In the genomic region with DNA sequence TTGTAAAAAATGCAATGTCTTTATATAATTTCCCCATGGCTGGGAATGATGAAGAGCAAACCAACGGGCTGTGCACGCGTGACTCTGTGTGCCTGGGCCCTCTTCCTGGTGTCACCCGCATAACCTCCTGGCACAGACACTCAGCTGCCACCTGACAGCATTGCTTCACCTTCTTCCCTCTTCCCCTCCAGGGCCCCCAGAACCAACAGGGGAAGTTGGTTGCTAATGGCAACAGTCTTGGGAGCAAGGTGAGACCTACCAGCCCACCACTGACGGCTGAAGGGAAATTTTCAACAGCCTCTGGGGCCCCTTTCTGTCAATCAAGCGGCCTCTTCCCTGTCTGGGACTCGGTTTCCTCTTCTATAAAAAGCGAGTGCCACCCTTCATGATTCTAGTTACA, we compare ENCODE assay signal across 13 cellular contexts. TPM values are rescaled to one million over a fixed set of nuclear protein-coding genes. Genes with fewer than 3 reads are reported as not detected.
A peak's percentile ranks its signal among the peaks of the same experiment; 100 is the strongest.
DNase-seq lines count a peak whose midpoint lies in the region; ATAC-seq and TF ChIP-seq lines count a peak whose summit lies in the region.
"Had no signal": no experiment of that assay in that cellular context is flagged by ENCODE, and none has a peak within 500 bp of the region (broad histone marks: within the 10 kb centered on the region; RNA-seq: fewer than 3 reads in every experiment).

No MANE protein-coding gene starts in this region.

- POLR2A ChIA-PET in CD4-positive, alpha-beta T cell (lab: Charles Lee), result no interaction called here

- ATAC-seq in CD4-positive, alpha-beta T cell (ENCODE audit: poor library complexity), result peak; percentile 48
- ATAC-seq in left lobe of liver, result peak; percentile 25
- ATAC-seq: activated CD4-positive, CD25-positive, alpha-beta regulatory T cell treated with anti-CD3 and anti-CD28 coated beads, Interleukin-2, amount 50 U/mL, for 24 hours had no signal

- H3K4me3 ChIP-seq in WERI-Rb-1 (ENCODE audit: low read depth, low read length), result no peak overlapping the region
- H3K4me3 ChIP-seq: lung, SJSA1 had no signal

- H3K36me3 ChIP-seq in WERI-Rb-1, result peaks cover 76% of the 10 kb centered on the region

- CTCF ChIA-PET in CD4-positive, alpha-beta T cell (lab: Charles Lee), result no interaction called here

- peak overlapping the region; percentile 63 for H3K27ac Mint-ChIP-seq in CD4-positive, alpha-beta T cell
- H3K27ac Mint-ChIP-seq in activated T-cell treated with anti-CD3 and anti-CD28 coated beads, Interleukin-2, amount 50 U/mL, for 24 hours, result no peak overlapping the region

- no peaks in the 10 kb centered on the region for H3K9me3 Mint-ChIP-seq in CD4-positive, alpha-beta T cell
- H3K9me3 Mint-ChIP-seq in activated T-cell treated with anti-CD3 and anti-CD28 coated beads, Interleukin-2, amount 50 U/mL, for 24 hours, result no peaks in the 10 kb centered on the region

- peaks cover 28% of the 10 kb centered on the region for H3K36me3 Mint-ChIP-seq in CD4-positive, alpha-beta T cell (ENCODE audit: low read depth)
- H3K36me3 Mint-ChIP-seq in activated T-cell treated with anti-CD3 and anti-CD28 coated beads, Interleukin-2, amount 50 U/mL, for 24 hours (ENCODE audit: low read depth), result peaks cover 24% of the 10 kb centered on the region

- no peak for TF ChIP-seq CTCF in CD4-positive, alpha-beta T cell (IDR thresholded peaks at IDR 0.05)
- TF ChIP-seq CTCF in GM20000 (IDR thresholded peaks at IDR 0.05; ENCODE audit: extremely low read depth, missing control alignments), result no peak
- no peak for TF ChIP-seq CTCF in WERI-Rb-1 (IDR thresholded peaks at IDR 0.05; ENCODE audit: low read depth, low read length)

- no peak for DNase-seq in CD4-positive, alpha-beta T cell
- DNase-seq in GM20000 (ENCODE audit: low spot score) (peak; percentile 48), SKM-1 (lab: John Stamatoyannopoulos, UW; ENCODE audit: unreplicated experiment) (peak; percentile 54), left lobe of liver (ENCODE audit: low spot score) (no peak), amniotic stem cell (lab: John Stamatoyannopoulos, UW) (no peak), HT-29 (ENCODE audit: low spot score) (no peak), WERI-Rb-1 (no peak)
- no peak for DNase-seq in activated T-cell treated with anti-CD3 and anti-CD28 coated beads, Interleukin-2, amount 50 U/mL, for 24 hours
- DNase-seq: NCI-H1417 treated with DMSO at 0.1 percent for 48 hours had no signal

- no peaks in the 10 kb centered on the region for H3K27me3 ChIP-seq in CD4-positive, alpha-beta T cell (ENCODE audit: control insufficient read depth, insufficient read depth, low read length)
- H3K27me3 ChIP-seq in WERI-Rb-1 (ENCODE audit: insufficient read depth, low read depth, severe bottlenecking), result no peaks in the 10 kb centered on the region
- H3K27me3 ChIP-seq: SJSA1 had no signal

- H3K4me3 Mint-ChIP-seq in CD4-positive, alpha-beta T cell, result peak overlapping the region; percentile 20
- H3K4me3 Mint-ChIP-seq in activated T-cell treated with anti-CD3 and anti-CD28 coated beads, Interleukin-2, amount 50 U/mL, for 24 hours, result no peak overlapping the region

- H3K9me3 ChIP-seq in CD4-positive, alpha-beta T cell (ENCODE audit: control insufficient read depth, low read length), result no peaks in the 10 kb centered on the region
- H3K9me3 ChIP-seq in WERI-Rb-1 (ENCODE audit: severe bottlenecking), result no peaks in the 10 kb centered on the region
- H3K9me3 ChIP-seq: SJSA1 had no signal

- H3K27ac ChIP-seq in CD4-positive, alpha-beta T cell (ENCODE audit: low read depth, low read length), result no peak overlapping the region
- no peak overlapping the region for H3K27ac ChIP-seq in WERI-Rb-1
- H3K27ac ChIP-seq: epithelial cell of prostate, SJSA1 had no signal

- intact Hi-C loops in CD4-positive, alpha-beta T cell (cut with DNase I, micrococcal nuclease), result no loop called here

- no peaks in the 10 kb centered on the region for H3K27me3 Mint-ChIP-seq in CD4-positive, alpha-beta T cell
- H3K27me3 Mint-ChIP-seq in activated T-cell treated with anti-CD3 and anti-CD28 coated beads, Interleukin-2, amount 50 U/mL, for 24 hours, result no peaks in the 10 kb centered on the region

- peaks cover 87% of the 10 kb centered on the region for H3K4me1 Mint-ChIP-seq in CD4-positive, alpha-beta T cell (ENCODE audit: low read depth)
- peaks cover 74% of the 10 kb centered on the region for H3K4me1 Mint-ChIP-seq in activated T-cell treated with anti-CD3 and anti-CD28 coated beads, Interleukin-2, amount 50 U/mL, for 24 hours (ENCODE audit: low read depth)

RNA-seq across cellular contexts. Expression of gene SSBP3, which starts 33.2 kb away (rescaled TPM):
- total RNA-seq in CD4-positive, alpha-beta T cell, result 10 to 100 TPM; 50.6 to 52.4 TPM
- 21.7 TPM for total RNA-seq in left lobe of liver
- 15.5 and 18.2 TPM in 2 replicates for total RNA-seq in HT-29 (2014; rRNA removed; shearing (Covaris generic))

Comparison
In these comparisons a context has a peak if more than half of its experiments do, and no peak if none do; other contexts are left out.
1. DNase-seq: peak in GM20000 (single experiment) and SKM-1 (single experiment); none in CD4-positive, alpha-beta T cell (0 of 10), left lobe of liver (single experiment), amniotic stem cell (single experiment), HT-29 (single experiment), WERI-Rb-1 (single experiment) and activated T-cell treated with anti-CD3 and anti-CD28 coated beads, Interleukin-2, amount 50 U/mL, for 24 hours (single experiment).